ENCODE assay signal across 1 cellular context in genomic region chr7:100965723-100966541, GRCh38.
TF ChIP-seq lines count a peak whose summit lies in the region.

No MANE protein-coding gene starts in this region.

TF ChIP-seq in WTC11, 78 proteins besides CTCF, POLR2A, EP300 and RAD21 (continued from another document and continues in another):
- no peak for TF ChIP-seq NFYB (CRISPR knock-in tag; conservative IDR thresholded peaks at IDR 0.05; ENCODE audit: low read depth)
- TF ChIP-seq ELF4 (CRISPR knock-in tag; IDR thresholded peaks at IDR 0.05; ENCODE audit: low read depth), result no peak
- peak; percentile 78 for TF ChIP-seq TEAD1 (CRISPR knock-in tag; IDR thresholded peaks at IDR 0.05)
- TF ChIP-seq JUN (CRISPR knock-in tag; IDR thresholded peaks at IDR 0.05), result no peak
- TF ChIP-seq CREB1 (CRISPR knock-in tag; IDR thresholded peaks at IDR 0.05), result peak; percentile 56; the same call in 1 of the 2 replicates
- TF ChIP-seq CREM (CRISPR knock-in tag; IDR thresholded peaks at IDR 0.05), result peak; percentile 71; the same call in 1 of the 2 replicates
- TF ChIP-seq FOXK1 (CRISPR knock-in tag; IDR thresholded peaks at IDR 0.05), result peak; percentile 72
- no peak for TF ChIP-seq HMGA2 (CRISPR knock-in tag; IDR thresholded peaks at IDR 0.05)
- no peak for TF ChIP-seq SMAD3 (CRISPR knock-in tag; IDR thresholded peaks at IDR 0.05; ENCODE audit: borderline replicate concordance)
- no peak for TF ChIP-seq ATF2 (CRISPR knock-in tag; IDR thresholded peaks at IDR 0.05; ENCODE audit: borderline replicate concordance, low read depth)
- peak; percentile 92; the same call in 1 of the 2 replicates for TF ChIP-seq TP53 (CRISPR knock-in tag; IDR thresholded peaks at IDR 0.05)
- peak; percentile 98 for TF ChIP-seq HMGXB4 (CRISPR knock-in tag; IDR thresholded peaks at IDR 0.05)
- TF ChIP-seq ZBTB43 (CRISPR knock-in tag; IDR thresholded peaks at IDR 0.05), result peak; percentile 35; the same call in 1 of the 2 replicates
- no peak for TF ChIP-seq ZMAT4 (CRISPR knock-in tag; IDR thresholded peaks at IDR 0.05)
- 0 out of 2 replicates have a peak, but pooled peaks have one; percentile 38 for TF ChIP-seq MLX (CRISPR knock-in tag; IDR thresholded peaks at IDR 0.05)
- no peak for TF ChIP-seq ZSCAN18 (CRISPR knock-in tag; IDR thresholded peaks at IDR 0.05)
- peak; percentile 61; the same call in 1 of the 2 replicates for TF ChIP-seq FOXP4 (CRISPR knock-in tag; IDR thresholded peaks at IDR 0.05)
- TF ChIP-seq GTF2I (CRISPR knock-in tag; conservative IDR thresholded peaks at IDR 0.05), result no peak
- TF ChIP-seq ZNF317 (CRISPR knock-in tag; IDR thresholded peaks at IDR 0.05; ENCODE audit: borderline replicate concordance, low read depth), result 0 out of 2 replicates have a peak, but pooled peaks have one; percentile 30
- TF ChIP-seq TCF7 (CRISPR knock-in tag; IDR thresholded peaks at IDR 0.05; ENCODE audit: low read depth), result no peak
- peak; percentile 81 for TF ChIP-seq ZBTB21 (CRISPR knock-in tag; IDR thresholded peaks at IDR 0.05; ENCODE audit: borderline replicate concordance)
- no peak for TF ChIP-seq ATF1 (CRISPR knock-in tag; IDR thresholded peaks at IDR 0.05)
- TF ChIP-seq ZNF138 (CRISPR knock-in tag; conservative IDR thresholded peaks at IDR 0.05), result 0 out of 2 replicates have a peak, but pooled peaks have one; percentile 58
- no peak for TF ChIP-seq ZNF219 (CRISPR knock-in tag; IDR thresholded peaks at IDR 0.05; ENCODE audit: borderline replicate concordance)
- peak; percentile 5 for TF ChIP-seq USF2 (CRISPR knock-in tag; IDR thresholded peaks at IDR 0.05)
- TF ChIP-seq IRF1 (CRISPR knock-in tag; IDR thresholded peaks at IDR 0.05), result 0 out of 2 replicates have a peak, but pooled peaks have one; percentile 1
- no peak; the same call in 1 of the 2 replicates for TF ChIP-seq ESRRA (CRISPR knock-in tag; IDR thresholded peaks at IDR 0.05; ENCODE audit: borderline replicate concordance)
- TF ChIP-seq E2F5 (CRISPR knock-in tag; IDR thresholded peaks at IDR 0.05), result peak; percentile 91
- peak; percentile 47; the same call in 1 of the 2 replicates for TF ChIP-seq MYBL2 (CRISPR knock-in tag; IDR thresholded peaks at IDR 0.05)
- TF ChIP-seq ETV6 (CRISPR knock-in tag; IDR thresholded peaks at IDR 0.05), result peak; percentile 70
- no peak; the same call in 1 of the 2 replicates for TF ChIP-seq PRRX2 (CRISPR knock-in tag; IDR thresholded peaks at IDR 0.05)
- TF ChIP-seq USF1 (CRISPR knock-in tag; IDR thresholded peaks at IDR 0.05), result no peak; the same call in 1 of the 2 replicates
- peak; percentile 97 for TF ChIP-seq SP1 (CRISPR knock-in tag; conservative IDR thresholded peaks at IDR 0.05)
- no peak for TF ChIP-seq AFF4 (CRISPR knock-in tag; IDR thresholded peaks at IDR 0.05; ENCODE audit: borderline replicate concordance)
- no peak for TF ChIP-seq NFE2L1 (CRISPR knock-in tag; IDR thresholded peaks at IDR 0.05)
- TF ChIP-seq STAT6 (CRISPR knock-in tag; conservative IDR thresholded peaks at IDR 0.05; ENCODE audit: low read depth), result 0 out of 2 replicates have a peak, but pooled peaks have one; percentile 2
- no peak for TF ChIP-seq FOXJ3 (CRISPR knock-in tag; IDR thresholded peaks at IDR 0.05; ENCODE audit: borderline replicate concordance)
- TF ChIP-seq ZNF671 (CRISPR knock-in tag; IDR thresholded peaks at IDR 0.05), result 0 out of 2 replicates have a peak, but pooled peaks have one; percentile 44
- peak; percentile 92; the same call in 1 of the 2 replicates for TF ChIP-seq FOXP1 (CRISPR knock-in tag; IDR thresholded peaks at IDR 0.05; ENCODE audit: borderline replicate concordance)
- TF ChIP-seq ZNF416 (CRISPR knock-in tag; IDR thresholded peaks at IDR 0.05), result no peak
